17 cellular contexts compared by ENCODE assay signal in the genomic region with DNA sequence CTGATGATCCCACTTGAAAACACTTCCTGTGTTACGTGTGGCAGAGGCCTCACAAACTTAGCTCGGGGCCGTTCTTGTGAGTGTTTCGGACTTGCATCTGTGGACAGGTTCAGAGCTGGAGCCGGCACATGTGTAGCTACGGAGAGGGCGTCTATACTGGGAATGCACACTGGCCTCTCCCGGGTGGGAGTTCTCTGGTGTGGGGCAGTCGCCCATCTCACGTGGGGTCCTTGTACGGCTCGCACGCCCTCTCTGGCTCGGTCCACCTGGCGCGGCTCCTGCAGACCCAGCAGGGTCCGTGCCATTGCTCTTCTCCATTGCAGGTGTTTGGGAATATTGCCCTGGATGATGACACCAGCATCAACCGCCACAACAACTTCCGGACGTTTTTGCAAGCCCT.
DNase-seq lines count a peak whose midpoint lies in the region; ATAC-seq and TF ChIP-seq lines count a peak whose summit lies in the region.
"Had no signal": no experiment of that assay in that cellular context is flagged by ENCODE, and none has a peak within 500 bp of the region (broad histone marks: within the 10 kb centered on the region; RNA-seq: fewer than 3 reads in every experiment).

No MANE protein-coding gene starts in this region.

- H3K36me3 Mint-ChIP-seq in activated CD4-positive, alpha-beta memory T cell treated with anti-CD3 and anti-CD28 coated beads, Interleukin-2, amount 10 ng/mL, durations not matched to agents 7 days and 5 days (ENCODE audit: low read depth), result no peaks in the 10 kb centered on the region
- H3K36me3 Mint-ChIP-seq in activated CD4-positive, alpha-beta memory T cell treated with anti-CD3 and anti-CD28 coated beads for 36 hours, result no peaks in the 10 kb centered on the region
- H3K36me3 Mint-ChIP-seq: CD8-positive, alpha-beta memory T cell had no signal

- H3K27ac ChIP-seq in esophagus muscularis mucosa (replicated peaks in 1 of 4) (no peak overlapping the region), spleen (no peak overlapping the region)
- H3K27ac ChIP-seq: BLaER1 treated with 17β-estradiol and CSF1 and Interleukin-3, amounts not matched to agents 10 nM and 100 nM had no signal

- peak; percentile 8 for DNase-seq in activated CD4-positive, alpha-beta memory T cell treated with anti-CD3 and anti-CD28 coated beads, Interleukin-2, amount 10 ng/mL, durations not matched to agents 7 days and 5 days
- no peak for DNase-seq in activated CD4-positive, alpha-beta memory T cell treated with anti-CD3 and anti-CD28 coated beads for 36 hours
- DNase-seq in D341Med (ENCODE audit: low spot score), result peak; percentile 22
- DNase-seq in esophagus muscularis mucosa (ENCODE audit: extremely low spot score), result peak; percentile 88
- DNase-seq in spleen, result peak; percentile 56
- no peak for DNase-seq in AG08396 (ENCODE audit: low spot score)
- DNase-seq: CD8-positive, alpha-beta memory T cell; H9; NCI-H1048; NCI-H1436 treated with DMSO at 0.1 percent for 48 hours; NCI-H2029 treated with DMSO at 0.1 percent for 48 hours; NCI-H2171 treated with DMSO at 0.1 percent for 48 hours; NCI-H748 treated with DMSO at 0.1 percent for 48 hours; PC-3 had no signal

- no peaks in the 10 kb centered on the region for H3K9me3 Mint-ChIP-seq in activated CD4-positive, alpha-beta memory T cell treated with anti-CD3 and anti-CD28 coated beads, Interleukin-2, amount 10 ng/mL, durations not matched to agents 7 days and 5 days
- H3K9me3 Mint-ChIP-seq in activated CD4-positive, alpha-beta memory T cell treated with anti-CD3 and anti-CD28 coated beads for 36 hours, result no peaks in the 10 kb centered on the region

- no peaks in the 10 kb centered on the region for H3K9me3 ChIP-seq in esophagus muscularis mucosa
- no peaks in the 10 kb centered on the region for H3K9me3 ChIP-seq in spleen
- H3K9me3 ChIP-seq: BLaER1 treated with 17β-estradiol and CSF1 and Interleukin-3, amounts not matched to agents 10 nM and 100 nM had no signal

- peaks cover 6% of the 10 kb centered on the region for H3K27me3 Mint-ChIP-seq in activated CD4-positive, alpha-beta memory T cell treated with anti-CD3 and anti-CD28 coated beads, Interleukin-2, amount 10 ng/mL, durations not matched to agents 7 days and 5 days
- H3K27me3 Mint-ChIP-seq in activated CD4-positive, alpha-beta memory T cell treated with anti-CD3 and anti-CD28 coated beads for 36 hours, result peaks cover 28% of the 10 kb centered on the region

- no peak for TF ChIP-seq EP300 in esophagus muscularis mucosa (IDR thresholded peaks at IDR 0.05)

- no peak overlapping the region for H3K27ac Mint-ChIP-seq in activated CD4-positive, alpha-beta memory T cell treated with anti-CD3 and anti-CD28 coated beads, Interleukin-2, amount 10 ng/mL, durations not matched to agents 7 days and 5 days
- no peak overlapping the region for H3K27ac Mint-ChIP-seq in activated CD4-positive, alpha-beta memory T cell treated with anti-CD3 and anti-CD28 coated beads for 36 hours
- H3K27ac Mint-ChIP-seq: H9 had no signal

- TF ChIP-seq CTCF in esophagus muscularis mucosa (IDR thresholded peaks at IDR 0.05) (no peak), spleen (IDR thresholded peaks at IDR 0.05 in 8 of 11, conservative IDR thresholded peaks at IDR 0.05 in 3 of 11) (no peak)

- H3K4me3 Mint-ChIP-seq in activated CD4-positive, alpha-beta memory T cell treated with anti-CD3 and anti-CD28 coated beads, Interleukin-2, amount 10 ng/mL, durations not matched to agents 7 days and 5 days, result no peak overlapping the region
- H3K4me3 Mint-ChIP-seq in activated CD4-positive, alpha-beta memory T cell treated with anti-CD3 and anti-CD28 coated beads for 36 hours, result no peak overlapping the region
- H3K4me3 Mint-ChIP-seq: CD8-positive, alpha-beta memory T cell; H9 had no signal

- 91% methylated on average over 14 of the region's 20 CpGs for WGBS in esophagus muscularis mucosa
- 79 to 85% (median 85%) methylated on average over 13 to 20 of the region's 20 CpGs for WGBS in spleen, 5 donors

- TF ChIP-seq POLR2A in esophagus muscularis mucosa (IDR thresholded peaks at IDR 0.05; ENCODE audit: low read depth) (no peak), spleen (IDR thresholded peaks at IDR 0.05) (no peak)

- ATAC-seq in GM21576 (IDR thresholded peaks at IDR 0.05; ENCODE audit: unreplicated experiment) (no peak), GM19324 (IDR thresholded peaks at IDR 0.05; ENCODE audit: low FRiP score, unreplicated experiment) (no peak)
- ATAC-seq: PC-3 had no signal

- POLR2A ChIA-PET in activated CD4-positive, alpha-beta memory T cell treated with anti-CD3 and anti-CD28 coated beads, Interleukin-2, amount 10 ng/mL, durations not matched to agents 7 days and 5 days (lab: Charles Lee), result no interaction called here
- POLR2A ChIA-PET in activated CD4-positive, alpha-beta memory T cell treated with anti-CD3 and anti-CD28 coated beads for 36 hours (lab: Charles Lee), result no interaction called here

- no peaks in the 10 kb centered on the region for H3K4me1 ChIP-seq in esophagus muscularis mucosa
- no peaks in the 10 kb centered on the region for H3K4me1 ChIP-seq in spleen
- H3K4me1 ChIP-seq: BLaER1 treated with 17β-estradiol and CSF1 and Interleukin-3, amounts not matched to agents 10 nM and 100 nM had no signal

- CTCF ChIA-PET in activated CD4-positive, alpha-beta memory T cell treated with anti-CD3 and anti-CD28 coated beads, Interleukin-2, amount 10 ng/mL, durations not matched to agents 7 days and 5 days (lab: Charles Lee), result no interaction called here
- CTCF ChIA-PET in activated CD4-positive, alpha-beta memory T cell treated with anti-CD3 and anti-CD28 coated beads for 36 hours (lab: Charles Lee), result no interaction called here

- no peaks in the 10 kb centered on the region for H3K4me1 Mint-ChIP-seq in activated CD4-positive, alpha-beta memory T cell treated with anti-CD3 and anti-CD28 coated beads, Interleukin-2, amount 10 ng/mL, durations not matched to agents 7 days and 5 days
- no peaks in the 10 kb centered on the region for H3K4me1 Mint-ChIP-seq in activated CD4-positive, alpha-beta memory T cell treated with anti-CD3 and anti-CD28 coated beads for 36 hours (ENCODE audit: low read depth)
- H3K4me1 Mint-ChIP-seq: CD8-positive, alpha-beta memory T cell had no signal

- H3K27me3 ChIP-seq in esophagus muscularis mucosa (peaks cover 0 to 42% (median 0%) of the 10 kb centered on the region in 4 donors), spleen (replicated peaks in 1 of 7) (peaks cover 0 to 49% (median 0%) of the 10 kb centered on the region in 7 donors)
- H3K27me3 ChIP-seq: BLaER1 treated with 17β-estradiol and CSF1 and Interleukin-3, amounts not matched to agents 10 nM and 100 nM had no signal

- H3K36me3 ChIP-seq in esophagus muscularis mucosa, result no peaks in the 10 kb centered on the region
- H3K36me3 ChIP-seq in spleen, result no peaks in the 10 kb centered on the region
- H3K36me3 ChIP-seq: BLaER1 treated with 17β-estradiol and CSF1 and Interleukin-3, amounts not matched to agents 10 nM and 100 nM had no signal

- intact Hi-C loops in activated CD4-positive, alpha-beta memory T cell treated with anti-CD3 and anti-CD28 coated beads for 36 hours (cut with micrococcal nuclease), result no loop called here
- intact Hi-C loops in esophagus muscularis mucosa (cut with DNase I) (no loop called here), spleen (cut with DNase I; ENCODE audit: low total_unique reads) (no loop called here)

- no peak overlapping the region for H3K4me3 ChIP-seq in esophagus muscularis mucosa
- no peak overlapping the region for H3K4me3 ChIP-seq in spleen
- H3K4me3 ChIP-seq: BLaER1 treated with 17β-estradiol and CSF1 and Interleukin-3, amounts not matched to agents 10 nM and 100 nM had no signal

Comparison
In these comparisons a context has a peak if more than half of its experiments do, and no peak if none do; other contexts are left out.
1. DNase-seq: peak in activated CD4-positive, alpha-beta memory T cell treated with anti-CD3 and anti-CD28 coated beads, Interleukin-2, amount 10 ng/mL, durations not matched to agents 7 days and 5 days (single experiment), D341Med (single experiment), esophagus muscularis mucosa (single experiment) and spleen (single experiment); none in activated CD4-positive, alpha-beta memory T cell treated with anti-CD3 and anti-CD28 coated beads for 36 hours (single experiment) and AG08396 (single experiment).